ENCODE assay signal across 10 cellular contexts in the genomic region with DNA sequence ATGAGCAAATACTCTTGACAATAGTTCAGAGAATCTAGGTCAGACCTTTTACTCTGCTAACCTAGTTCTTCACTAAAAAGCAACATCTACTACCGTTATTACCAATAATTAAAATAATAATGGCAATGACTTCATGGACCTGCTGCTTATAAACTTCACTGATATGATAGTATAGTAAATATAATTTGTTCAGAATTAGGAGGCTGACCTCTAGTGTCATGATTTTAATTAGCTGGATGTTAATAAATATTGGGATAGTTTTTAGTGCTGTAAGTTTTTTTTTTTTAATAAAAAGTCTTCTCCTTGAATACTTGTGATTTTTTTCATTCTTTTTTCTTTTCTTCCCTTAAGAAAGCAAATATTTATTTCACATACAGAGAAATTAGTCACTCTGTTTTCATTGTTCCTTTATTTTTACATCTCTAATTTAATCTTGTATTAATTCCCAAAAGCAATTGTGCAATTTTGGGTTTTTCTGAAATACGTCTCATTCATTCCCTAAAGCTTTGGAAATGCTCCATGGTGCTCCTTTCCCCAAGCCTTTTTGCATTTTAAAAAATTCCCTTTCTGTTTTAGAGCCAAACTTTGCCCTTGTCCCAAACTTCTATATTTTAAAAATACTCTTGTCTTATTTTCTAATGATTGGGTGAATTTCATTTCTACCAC. TPM values are rescaled to one million over a fixed set of nuclear protein-coding genes. Genes with fewer than 3 reads are reported as not detected.
A peak's percentile ranks its signal among the peaks of the same experiment; 100 is the strongest.
DNase-seq lines count a peak whose midpoint lies in the region; ATAC-seq and TF ChIP-seq lines count a peak whose summit lies in the region.
"Had no signal": no experiment of that assay in that cellular context is flagged by ENCODE, and none has a peak within 500 bp of the region (broad histone marks: within the 10 kb centered on the region; RNA-seq: fewer than 3 reads in every experiment).

No MANE protein-coding gene starts in this region.

- H3K4me1 ChIP-seq in SK-N-SH (ENCODE audit: control insufficient read depth in 1 of 2, insufficient read depth in 2 of 2, low read depth in 1 of 2, low read length in 1 of 2) = no peaks in the 10 kb centered on the region
- no peaks in the 10 kb centered on the region for H3K4me1 ChIP-seq in right atrium auricular region
- H3K4me1 ChIP-seq in stomach = peaks cover 5 to 17% (median 11%) of the 10 kb centered on the region in 4 donors

- H4K20me1 ChIP-seq in SK-N-SH (ENCODE audit: insufficient read depth) = no peaks in the 10 kb centered on the region

- POLR2A ChIA-PET in SK-N-SH (lab: Yijun Ruan, JAX) = no interaction called here

- TF ChIP-seq RAD21 in SK-N-SH (IDR thresholded peaks at IDR 0.05; ENCODE audit: low read length) = no peak

- H3K4me3 ChIP-seq in SK-N-SH (ENCODE audit: low read depth in 2 of 2, low read length in 1 of 2) = peak overlapping the region; percentile 47 to 64; a peak in 3 of 4 replicates
- H3K4me3 ChIP-seq in WI38 (ENCODE audit: low read depth, low read length) = peak overlapping the region; percentile 55
- peak overlapping the region in 1 of 2 donors; percentile 24 for H3K4me3 ChIP-seq in right atrium auricular region
- peak overlapping the region; percentile 32 to 42 (median 36) for H3K4me3 ChIP-seq in stomach

- H3K9me3 ChIP-seq in SK-N-SH (no peaks in the 10 kb centered on the region), right atrium auricular region (peaks cover 0 to 6% of the 10 kb centered on the region in 2 donors), stomach (no peaks in the 10 kb centered on the region)

- peak overlapping the region; percentile 49; the same call in 1 of the 2 replicates for H3K9ac ChIP-seq in SK-N-SH

- no peaks in the 10 kb centered on the region for H3F3A ChIP-seq in SK-N-SH (replicated peaks; ENCODE audit: insufficient read depth)

- H3K36me3 ChIP-seq in SK-N-SH (replicated peaks in 1 of 2; ENCODE audit: control insufficient read depth in 1 of 2, insufficient read depth in 2 of 2, low read length in 1 of 2) (no peaks in the 10 kb centered on the region), right atrium auricular region (no peaks in the 10 kb centered on the region), stomach (no peaks in the 10 kb centered on the region)

- no peak for TF ChIP-seq CTCF in SK-N-SH (IDR thresholded peaks at IDR 0.05)
- TF ChIP-seq CTCF in WI38 (IDR thresholded peaks at IDR 0.05; ENCODE audit: low read depth, low read length) = no peak
- TF ChIP-seq CTCF in right atrium auricular region (IDR thresholded peaks at IDR 0.05) = no peak
- TF ChIP-seq CTCF in stomach (IDR thresholded peaks at IDR 0.05) = no peak

- peak overlapping the region; percentile 82 for H3K4me2 ChIP-seq in SK-N-SH

- H3K9me2 ChIP-seq in SK-N-SH = no peaks in the 10 kb centered on the region

- H3K27me3 ChIP-seq in SK-N-SH (ENCODE audit: insufficient read depth) (no peaks in the 10 kb centered on the region; the same call in 1 of the 2 replicates), right atrium auricular region (peaks cover 0 to 3% of the 10 kb centered on the region in 2 donors), stomach (no peaks in the 10 kb centered on the region)

- no peak for TF ChIP-seq POLR2A in stomach (IDR thresholded peaks at IDR 0.05)

- H3K79me2 ChIP-seq in SK-N-SH (ENCODE audit: insufficient read depth) = no peaks in the 10 kb centered on the region

- H3K27ac ChIP-seq in SK-N-SH (ENCODE audit: low read depth in 2 of 2, low read length in 1 of 2) = no peak overlapping the region
- H3K27ac ChIP-seq in right atrium auricular region = peak overlapping the region; percentile 12 to 32
- peak overlapping the region in 3 of 5 donors; percentile 9 to 47 (median 43) for H3K27ac ChIP-seq in stomach

- TF ChIP-seq EP300 in SK-N-SH (IDR thresholded peaks at IDR 0.05; ENCODE audit: borderline replicate concordance in 1 of 2, low read depth in 1 of 2, low read length in 1 of 2) (no peak), stomach (IDR thresholded peaks at IDR 0.05) (no peak)

- intact Hi-C loops in stomach (cut with DNase I; ENCODE audit: low total_unique reads) = no loop called here

- DNase-seq in SK-N-SH = no peak
- DNase-seq in right atrium auricular region (ENCODE audit: low spot score) = no peak
- no peak for DNase-seq in stomach
- no peak for DNase-seq in GM19240 (ENCODE audit: insufficient read length, low spot score)
- DNase-seq: activated CD4-positive, alpha-beta T cell treated with anti-CD3 and anti-CD28 coated beads, Interleukin-2, amount 50 U/mL, for 48 hours; NCI-H446 had no signal

- CTCF ChIA-PET in SK-N-SH (lab: Yijun Ruan, JAX) = no interaction called here

- ATAC-seq in SK-N-SH treated with all-trans-retinoic acid at 6 μM for 48 hours (no peak), GM19395 (IDR thresholded peaks at IDR 0.05; ENCODE audit: unreplicated experiment) (no peak), HG03342 (IDR thresholded peaks at IDR 0.05; ENCODE audit: unreplicated experiment) (no peak)

- WGBS in SK-N-SH (ENCODE audit: low lambda C conversion rate) = 15% methylated on average over 2 of the region's 2 CpGs
- 41 to 55% (median 53%) methylated on average over 2 of the region's 2 CpGs for WGBS in stomach, 5 donors

- peak overlapping the region; percentile 85 for H2AFZ ChIP-seq in SK-N-SH (ENCODE audit: low read depth)

TF ChIP-seq in SK-N-SH, 30 proteins besides CTCF, POLR2A, EP300 and RAD21 (continues in another document):
- TF ChIP-seq, protein P1, sequence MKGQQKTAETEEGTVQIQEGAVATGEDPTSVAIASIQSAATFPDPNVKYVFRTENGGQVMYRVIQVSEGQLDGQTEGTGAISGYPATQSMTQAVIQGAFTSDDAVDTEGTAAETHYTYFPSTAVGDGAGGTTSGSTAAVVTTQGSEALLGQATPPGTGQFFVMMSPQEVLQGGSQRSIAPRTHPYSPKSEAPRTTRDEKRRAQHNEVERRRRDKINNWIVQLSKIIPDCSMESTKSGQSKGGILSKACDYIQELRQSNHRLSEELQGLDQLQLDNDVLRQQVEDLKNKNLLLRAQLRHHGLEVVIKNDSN (IDR thresholded peaks at IDR 0.05; ENCODE audit: borderline replicate concordance, low read depth) = no peak
- TF ChIP-seq GABPA (IDR thresholded peaks at IDR 0.05; ENCODE audit: low read depth) (no peak), SMC3 (IDR thresholded peaks at IDR 0.05; ENCODE audit: low read depth, low read length) (no peak), NRF1 (IDR thresholded peaks at IDR 0.05; ENCODE audit: low read depth, low read length) (no peak), TCF12 (IDR thresholded peaks at IDR 0.05) (no peak), RXRA (IDR thresholded peaks at IDR 0.05; ENCODE audit: borderline replicate concordance, low read depth) (no peak), YY1 (IDR thresholded peaks at IDR 0.05; ENCODE audit: low read depth) (no peak), FOXJ3 (CRISPR knock-in tag; IDR thresholded peaks at IDR 0.05) (no peak), RFX5 (IDR thresholded peaks at IDR 0.05; ENCODE audit: low read length) (no peak)
- TF ChIP-seq, protein P2, sequence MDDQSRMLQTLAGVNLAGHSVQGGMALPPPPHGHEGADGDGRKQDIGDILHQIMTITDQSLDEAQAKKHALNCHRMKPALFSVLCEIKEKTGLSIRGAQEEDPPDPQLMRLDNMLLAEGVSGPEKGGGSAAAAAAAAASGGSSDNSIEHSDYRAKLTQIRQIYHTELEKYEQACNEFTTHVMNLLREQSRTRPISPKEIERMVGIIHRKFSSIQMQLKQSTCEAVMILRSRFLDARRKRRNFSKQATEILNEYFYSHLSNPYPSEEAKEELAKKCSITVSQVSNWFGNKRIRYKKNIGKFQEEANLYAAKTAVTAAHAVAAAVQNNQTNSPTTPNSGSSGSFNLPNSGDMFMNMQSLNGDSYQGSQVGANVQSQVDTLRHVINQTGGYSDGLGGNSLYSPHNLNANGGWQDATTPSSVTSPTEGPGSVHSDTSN (IDR thresholded peaks at IDR 0.05) = no peak

TF ChIP-seq in SK-N-SH treated with all-trans-retinoic acid at 6 μM for 48 hours, 23 proteins besides CTCF, POLR2A, EP300 and RAD21 (continues in another document):
- TF ChIP-seq, protein P3, sequence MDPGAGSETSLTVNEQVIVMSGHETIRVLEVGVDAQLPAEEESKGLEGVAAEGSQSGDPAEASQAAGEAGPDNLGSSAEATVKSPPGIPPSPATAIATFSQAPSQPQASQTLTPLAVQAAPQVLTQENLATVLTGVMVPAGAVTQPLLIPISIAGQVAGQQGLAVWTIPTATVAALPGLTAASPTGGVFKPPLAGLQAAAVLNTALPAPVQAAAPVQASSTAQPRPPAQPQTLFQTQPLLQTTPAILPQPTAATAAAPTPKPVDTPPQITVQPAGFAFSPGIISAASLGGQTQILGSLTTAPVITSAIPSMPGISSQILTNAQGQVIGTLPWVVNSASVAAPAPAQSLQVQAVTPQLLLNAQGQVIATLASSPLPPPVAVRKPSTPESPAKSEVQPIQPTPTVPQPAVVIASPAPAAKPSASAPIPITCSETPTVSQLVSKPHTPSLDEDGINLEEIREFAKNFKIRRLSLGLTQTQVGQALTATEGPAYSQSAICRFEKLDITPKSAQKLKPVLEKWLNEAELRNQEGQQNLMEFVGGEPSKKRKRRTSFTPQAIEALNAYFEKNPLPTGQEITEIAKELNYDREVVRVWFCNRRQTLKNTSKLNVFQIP (CRISPR knock-in tag; IDR thresholded peaks at IDR 0.05; ENCODE audit: borderline replicate concordance, low read depth) = no peak
- TF ChIP-seq ZNF565 (CRISPR knock-in tag; conservative IDR thresholded peaks at IDR 0.05; ENCODE audit: low read depth) = no peak
- no peak for TF ChIP-seq ESRRG (CRISPR knock-in tag; IDR thresholded peaks at IDR 0.05)
- TF ChIP-seq ZFP3 (CRISPR knock-in tag; IDR thresholded peaks at IDR 0.05) = no peak
- TF ChIP-seq, protein P4, sequence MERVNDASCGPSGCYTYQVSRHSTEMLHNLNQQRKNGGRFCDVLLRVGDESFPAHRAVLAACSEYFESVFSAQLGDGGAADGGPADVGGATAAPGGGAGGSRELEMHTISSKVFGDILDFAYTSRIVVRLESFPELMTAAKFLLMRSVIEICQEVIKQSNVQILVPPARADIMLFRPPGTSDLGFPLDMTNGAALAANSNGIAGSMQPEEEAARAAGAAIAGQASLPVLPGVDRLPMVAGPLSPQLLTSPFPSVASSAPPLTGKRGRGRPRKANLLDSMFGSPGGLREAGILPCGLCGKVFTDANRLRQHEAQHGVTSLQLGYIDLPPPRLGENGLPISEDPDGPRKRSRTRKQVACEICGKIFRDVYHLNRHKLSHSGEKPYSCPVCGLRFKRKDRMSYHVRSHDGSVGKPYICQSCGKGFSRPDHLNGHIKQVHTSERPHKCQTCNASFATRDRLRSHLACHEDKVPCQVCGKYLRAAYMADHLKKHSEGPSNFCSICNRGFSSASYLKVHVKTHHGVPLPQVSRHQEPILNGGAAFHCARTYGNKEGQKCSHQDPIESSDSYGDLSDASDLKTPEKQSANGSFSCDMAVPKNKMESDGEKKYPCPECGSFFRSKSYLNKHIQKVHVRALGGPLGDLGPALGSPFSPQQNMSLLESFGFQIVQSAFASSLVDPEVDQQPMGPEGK (CRISPR knock-in tag; IDR thresholded peaks at IDR 0.05; ENCODE audit: borderline replicate concordance) = no peak
- no peak for TF ChIP-seq ZC3H10 (CRISPR knock-in tag; IDR thresholded peaks at IDR 0.05)
- TF ChIP-seq ZFP30 (CRISPR knock-in tag; IDR thresholded peaks at IDR 0.05) = no peak

RNA-seq across cellular contexts. Expression of a gene that starts 46.6 kb away (rescaled TPM):
- polyA plus RNA-seq in SK-N-SH (2012; rRNA removed) (1.7 and 5.0 TPM in 2 replicates), stomach (1 to 10 TPM; 2.2 to 6.3 (median 3.6) TPM)
- 4.6 and 5.0 TPM in 2 replicates for polyA plus RNA-seq in SK-N-SH (2012; cell fraction: cytosol; rRNA removed)
- polyA plus RNA-seq in SK-N-SH (2012; cell fraction: nucleus; rRNA removed) = 1.9 and 2.8 TPM in 2 replicates
- total RNA-seq in right atrium auricular region (1 to 10 TPM; 4.3 to 5.3 TPM), stomach (10 to 100 TPM in 4 of 5 donors, 1 to 10 TPM in 1; 2.5 to 45.8 (median 16.7) TPM)

Comparison
In these comparisons a context has a peak if more than half of its experiments do, and no peak if none do; other contexts are left out.
1. H3K27ac ChIP-seq: peak in right atrium auricular region (2 of 2) and stomach (3 of 5); none in SK-N-SH (0 of 2).